In genomic region chr4:150037251-150037856, GRCh38 we compare ENCODE assay signal across 22 cellular contexts. TPM values are rescaled to one million over a fixed set of nuclear protein-coding genes. Genes with fewer than 3 reads are reported as not detected.
"Had no signal": no experiment of that assay in that cellular context is flagged by ENCODE, and none has a peak within 500 bp of the region (broad histone marks: within the 10 kb centered on the region; RNA-seq: fewer than 3 reads in every experiment).

No MANE protein-coding gene starts in this region.

- H3K9me3 ChIP-seq: Peyer's patch, SJCRH30 had no signal

- H3K27ac ChIP-seq: KMS-11, PC-9, Peyer's patch, SJCRH30, SK-N-MC had no signal

- H3K27me3 ChIP-seq: Peyer's patch, SJCRH30 had no signal

- H3K36me3 ChIP-seq: Peyer's patch, SJCRH30 had no signal

- H3K4me2 ChIP-seq: KMS-11, PC-9 had no signal

- DNase-seq: IMR-90, Kasumi-1, MV-4-11, NCI-H1048, NCI-H1105, NCI-H1417, NCI-H1436 treated with DMSO at 0.1 percent for 48 hours, NCI-H187, NCI-H2029, NCI-H2081 treated with DMSO at 0.1 percent for 48 hours, NCI-H2227 treated with DMSO at 0.1 percent for 48 hours, NCI-H524, NCI-H526 treated with DMSO at 0.1 percent for 48 hours, NCI-H774, OCI-M1, PC-9, Peyer's patch, SHP77 treated with DMSO at 0.1 percent for 48 hours, SJCRH30 had no signal

- H3K4me3 ChIP-seq: PC-9, Peyer's patch, SJCRH30, SK-N-MC had no signal

- H3K4me1 ChIP-seq: Peyer's patch, SJCRH30 had no signal

- H2AFZ ChIP-seq: PC-9 had no signal

- H3K9ac ChIP-seq: KMS-11 had no signal

RNA-seq across cellular contexts. Expression of gene DCLK2, which starts 40.9 kb away (rescaled TPM):
- polyA plus RNA-seq: HepG2 had no signal
